In genomic region chr16:89333401-89334001, GRCh38 we compare ENCODE assay signal across 8 cellular contexts.
A peak's percentile ranks its signal among the peaks of the same experiment; 100 is the strongest.
DNase-seq lines count a peak whose midpoint lies in the region; ATAC-seq, FAIRE-seq and TF ChIP-seq lines count a peak whose summit lies in the region.
"Not testable (repeated sequence)": the region's sequence is repeated elsewhere in the genome, so short reads cannot be mapped to it uniquely, and the experiment has no call there.

No MANE protein-coding gene starts in this region.

- H3K9me3 ChIP-seq in MG63; esophagus squamous epithelium; HepG2 (ENCODE audit: low read length): not testable (repeated sequence)

- TF ChIP-seq RAD21 in HepG2 (CRISPR knock-in tag; IDR thresholded peaks at IDR 0.05) = peak; percentile 49; the same call in 1 of the 2 replicates

- H3K36me3 ChIP-seq in MG63; esophagus squamous epithelium; HepG2 (replicated peaks in 1 of 2; ENCODE audit: control insufficient read depth in 1 of 2, insufficient read depth in 2 of 2, low read length in 2 of 2): not testable (repeated sequence)

- POLR2A ChIA-PET in AG04449 (lab: Yijun Ruan, JAX); HepG2 (lab: Yijun Ruan, JAX): not testable (repeated sequence)

- H3K27me3 ChIP-seq in MG63; esophagus squamous epithelium; HepG2 (ENCODE audit: control insufficient read depth in 1 of 2, insufficient read depth in 2 of 2, low read length in 2 of 2): not testable (repeated sequence)

- not testable (repeated sequence) for H2AFZ ChIP-seq in HepG2 (ENCODE audit: low read length)

- H3K79me2 ChIP-seq in HepG2 (ENCODE audit: insufficient read depth, low read length) = peaks cover 94% of the 10 kb centered on the region

- H3K4me1 ChIP-seq in esophagus squamous epithelium = peaks cover 31 to 90% (median 52%) of the 10 kb centered on the region in 3 donors
- peaks cover 82% of the 10 kb centered on the region for H3K4me1 ChIP-seq in HepG2 (ENCODE audit: insufficient read depth, low read length)

- ATAC-seq in SK-N-SH treated with all-trans-retinoic acid at 6 μM for 48 hours (peak; percentile 96), HepG2 (peak; percentile 57)

- TF ChIP-seq POLR2A in esophagus squamous epithelium (IDR thresholded peaks at IDR 0.05); HepG2 (IDR thresholded peaks at IDR 0.05; ENCODE audit: insufficient read depth in 1 of 2, low read depth in 2 of 2, low read length in 2 of 2): not testable (repeated sequence)

- H3K4me2 ChIP-seq in HepG2 (ENCODE audit: low read depth, low read length) = not testable (repeated sequence)

- intact Hi-C loops in esophagus squamous epithelium (cut with DNase I) = not testable (repeated sequence)
- intact Hi-C loops in HepG2 (cut with micrococcal nuclease; ENCODE audit: unreplicated experiment) = loop anchor here (5.0 to 10.0 kb wide), 2 partner anchors 81 to 174 kb away; partner anchors contain the start of gene SPG7

- peaks cover 63% of the 10 kb centered on the region for H4K20me1 ChIP-seq in HepG2 (ENCODE audit: insufficient read depth, low read length)

- TF ChIP-seq EP300 in HepG2 (IDR thresholded peaks at IDR 0.05; ENCODE audit: low read depth in 2 of 2, low read length in 2 of 2); HepG2 (CRISPR knock-in tag; IDR thresholded peaks at IDR 0.05; ENCODE audit: borderline replicate concordance): not testable (repeated sequence)

- not testable (repeated sequence) for BruUV-seq in HepG2 (replicated peaks; lab: Mats Ljungman, UMichigan)

- in situ Hi-C loops in HepG2 (cut with HindIII; ENCODE audit: extremely low pct_ligation_motif_present, low pct_unique_long_range_greater_than_20kb) = not testable (repeated sequence)

- peak; percentile 75 for FAIRE-seq in HepG2 (lab: Jason Lieb, UNC)

- H3K9ac ChIP-seq in HepG2 (ENCODE audit: insufficient read depth, low read depth, low read length) = not testable (repeated sequence)

- CTCF ChIA-PET in AG04449 (lab: Yijun Ruan, JAX) = interaction anchor here (0.7 to 1.7 kb wide), 2 partner anchors 10 to 12 kb away, joined by 3 to 8 read pairs; no protein-coding TSS in a partner anchor
- CTCF ChIA-PET in HepG2 (lab: Yijun Ruan, JAX; ENCODE audit: low intra/inter-chr PET ratio, low total read pairs) = not testable (repeated sequence)

- H3K27ac ChIP-seq in esophagus squamous epithelium = peak overlapping the region in 2 of 4 donors; percentile 42 to 71
- not testable (repeated sequence) for H3K27ac ChIP-seq in HepG2 (ENCODE audit: extremely low read length, insufficient read depth, low read length)

- not testable (repeated sequence) for DNase-seq in AG04449 (ENCODE audit: low read depth, low spot score); esophagus squamous epithelium (lab: John Stamatoyannopoulos, UW)
- DNase-seq in GM12865 (ENCODE audit: low read depth) (peak; percentile 65), MG63 (peak; percentile 29), amniotic stem cell (lab: John Stamatoyannopoulos, UW) (peak; percentile 38), HepG2 (ENCODE audit: low spot score) (peak; percentile 65), retina (peak; percentile 54)

- TF ChIP-seq CTCF in AG04449 (IDR thresholded peaks at IDR 0.05; ENCODE audit: insufficient read depth, low read length, missing control alignments) (peak; percentile 49), GM12865 (IDR thresholded peaks at IDR 0.05; ENCODE audit: insufficient read depth, low read depth, low read length, missing control alignments) (peak; percentile 38), esophagus squamous epithelium (IDR thresholded peaks at IDR 0.05) (peak in 5 of 6 experiments; percentile 50 to 74 (median 55)), HepG2 (CRISPR knock-in tag; IDR thresholded peaks at IDR 0.05) (peak; percentile 63)

- not testable (repeated sequence) for H3K4me3 ChIP-seq in AG04449 (ENCODE audit: low read depth, low read length); GM12865 (ENCODE audit: low read depth, low read length); MG63; esophagus squamous epithelium; HepG2 (replicated peaks in 1 of 3; ENCODE audit: insufficient read depth in 1 of 3, low read depth in 2 of 3, low read length in 3 of 3)

- 38 to 51% methylated on average over 10 to 13 of the region's 13 CpGs for WGBS in esophagus squamous epithelium, 2 donors
- 78% methylated on average over 12 of the region's 13 CpGs for WGBS in HepG2 (ENCODE audit: low lambda C conversion rate)

TF ChIP-seq in HepG2, 621 proteins besides CTCF, POLR2A, EP300 and RAD21:
- TF ChIP-seq ZNF792 (CRISPR knock-in tag; IDR thresholded peaks at IDR 0.05) (0 out of 2 replicates have a peak, but pooled peaks have one; percentile 48), SMC3 (IDR thresholded peaks at IDR 0.05; ENCODE audit: low read length) (peak; percentile 50; the same call in 1 of the 2 replicates), STAG1 (CRISPR knock-in tag; IDR thresholded peaks at IDR 0.05) (peak; percentile 85), ETV5 (CRISPR knock-in tag; IDR thresholded peaks at IDR 0.05; ENCODE audit: borderline replicate concordance) (peak; percentile 36; the same call in 1 of the 2 replicates), SIX1 (CRISPR knock-in tag; IDR thresholded peaks at IDR 0.05; ENCODE audit: borderline replicate concordance) (0 out of 2 replicates have a peak, but pooled peaks have one; percentile 10), KLF9 (CRISPR knock-in tag; IDR thresholded peaks at IDR 0.05; ENCODE audit: low read depth) (peak; percentile 57; the same call in 1 of the 2 replicates), ELF3 (CRISPR knock-in tag; IDR thresholded peaks at IDR 0.05) (peak; percentile 10; the same call in 1 of the 2 replicates), SAP130 (CRISPR knock-in tag; IDR thresholded peaks at IDR 0.05; ENCODE audit: low read depth) (peak; percentile 63)
- TF ChIP-seq, protein P1, sequence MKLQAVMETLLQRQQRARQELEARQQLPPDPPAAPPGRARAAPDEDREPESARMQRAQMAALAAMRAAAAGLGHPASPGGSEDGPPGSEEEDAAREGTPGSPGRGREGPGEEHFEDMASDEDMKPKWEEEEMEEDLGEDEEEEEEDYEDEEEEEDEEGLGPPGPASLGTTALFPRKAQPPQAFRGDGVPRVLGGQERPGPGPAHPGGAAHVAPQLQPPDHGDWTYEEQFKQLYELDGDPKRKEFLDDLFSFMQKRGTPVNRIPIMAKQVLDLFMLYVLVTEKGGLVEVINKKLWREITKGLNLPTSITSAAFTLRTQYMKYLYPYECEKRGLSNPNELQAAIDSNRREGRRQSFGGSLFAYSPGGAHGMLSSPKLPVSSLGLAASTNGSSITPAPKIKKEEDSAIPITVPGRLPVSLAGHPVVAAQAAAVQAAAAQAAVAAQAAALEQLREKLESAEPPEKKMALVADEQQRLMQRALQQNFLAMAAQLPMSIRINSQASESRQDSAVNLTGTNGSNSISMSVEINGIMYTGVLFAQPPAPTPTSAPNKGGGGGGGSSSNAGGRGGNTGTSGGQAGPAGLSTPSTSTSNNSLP (IDR thresholded peaks at IDR 0.05; ENCODE audit: low read depth, low read length) = 0 out of 2 replicates have a peak, but pooled peaks have one; percentile 31
- TF ChIP-seq, protein P2, sequence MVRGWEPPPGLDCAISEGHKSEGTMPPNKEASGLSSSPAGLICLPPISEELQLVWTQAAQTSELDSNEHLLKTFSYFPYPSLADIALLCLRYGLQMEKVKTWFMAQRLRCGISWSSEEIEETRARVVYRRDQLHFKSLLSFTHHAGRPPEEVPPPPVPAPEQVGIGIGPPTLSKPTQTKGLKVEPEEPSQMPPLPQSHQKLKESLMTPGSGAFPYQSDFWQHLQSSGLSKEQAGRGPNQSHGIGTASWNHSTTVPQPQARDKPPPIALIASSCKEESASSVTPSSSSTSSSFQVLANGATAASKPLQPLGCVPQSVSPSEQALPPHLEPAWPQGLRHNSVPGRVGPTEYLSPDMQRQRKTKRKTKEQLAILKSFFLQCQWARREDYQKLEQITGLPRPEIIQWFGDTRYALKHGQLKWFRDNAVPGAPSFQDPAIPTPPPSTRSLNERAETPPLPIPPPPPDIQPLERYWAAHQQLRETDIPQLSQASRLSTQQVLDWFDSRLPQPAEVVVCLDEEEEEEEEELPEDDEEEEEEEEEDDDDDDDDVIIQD (CRISPR knock-in tag; IDR thresholded peaks at IDR 0.05; ENCODE audit: low read depth) = 0 out of 2 replicates have a peak, but pooled peaks have one; percentile 26
